In genomic region chr4:186902361-186902760, GRCh38 we compare ENCODE assay signal across 26 cellular contexts.
DNase-seq lines count a peak whose midpoint lies in the region; ATAC-seq, FAIRE-seq and TF ChIP-seq lines count a peak whose summit lies in the region.
"Had no signal": no experiment of that assay in that cellular context is flagged by ENCODE, and none has a peak within 500 bp of the region (broad histone marks: within the 10 kb centered on the region; RNA-seq: fewer than 3 reads in every experiment).

No MANE protein-coding gene starts in this region.

- H3K4me3 ChIP-seq in astrocyte (ENCODE audit: insufficient read depth, low read depth, low read length) (no peak overlapping the region), mucosa of descending colon (no peak overlapping the region), transverse colon (no peak overlapping the region), upper lobe of left lung (no peak overlapping the region)
- H3K4me3 ChIP-seq: coronary artery, HAP-1, skin epidermis had no signal

- H3K27me3 ChIP-seq in astrocyte (ENCODE audit: insufficient read depth, low read length) (no peaks in the 10 kb centered on the region), transverse colon (no peaks in the 10 kb centered on the region), upper lobe of left lung (no peaks in the 10 kb centered on the region)
- H3K27me3 ChIP-seq: brain microvascular endothelial cell had no signal

- no peaks in the 10 kb centered on the region for H3K79me2 ChIP-seq in astrocyte (ENCODE audit: insufficient read depth, low read length)

- in situ Hi-C loops in transverse colon (cut with MboI; ENCODE audit: low pct_ligation_motif_present in 1 of 4, low pct_unique_long_range_greater_than_20kb in 1 of 4, low sequenced_read_pairs in 3 of 4) = no loop called here

- no peak overlapping the region for H3K4me2 ChIP-seq in astrocyte (ENCODE audit: low read length)

- peak; percentile 89 for ATAC-seq in mucosa of descending colon
- ATAC-seq in GM21360 (IDR thresholded peaks at IDR 0.05; ENCODE audit: unreplicated experiment) = no peak
- no peak for ATAC-seq in upper lobe of left lung (ENCODE audit: low FRiP score in 2 of 2)
- ATAC-seq: naive thymus-derived CD8-positive, alpha-beta T cell; stimulated activated naive CD8-positive, alpha-beta T cell treated with anti-CD3 and anti-CD28 coated beads, Interleukin-15, amount 100 ng/mL, for 72 hours; T-cell had no signal

- no peak for TF ChIP-seq EP300 in transverse colon (IDR thresholded peaks at IDR 0.05; ENCODE audit: low read depth)
- no peak for TF ChIP-seq EP300 in upper lobe of left lung (IDR thresholded peaks at IDR 0.05)

- DNase-seq in DMS 273 (lab: John Stamatoyannopoulos, UW; ENCODE audit: unreplicated experiment) = peak; percentile 9
- DNase-seq in DMS 273 treated with DMSO at 0.1 percent for 48 hours (lab: John Stamatoyannopoulos, UW) = no peak
- DNase-seq in astrocyte (ENCODE audit: low read depth) = no peak
- peak in 1 of 3 donors; percentile 45 for DNase-seq in mucosa of descending colon
- DNase-seq in transverse colon = peak; percentile 26
- no peak for DNase-seq in glutamatergic neuron
- DNase-seq in upper lobe of left lung = no peak
- DNase-seq: activated CD8-positive, alpha-beta memory T cell treated with anti-CD3 and anti-CD28 coated beads, Interleukin-2, amount 50 U/mL, for 48 hours; brain microvascular endothelial cell; COR-L47; EL; endodermal cell; naive thymus-derived CD8-positive, alpha-beta T cell; NCI-H1436; NCI-H2171; NCI-H748 treated with DMSO at 0.1 percent for 48 hours; OCI-M1; stimulated activated CD4-positive, alpha-beta T cell treated with anti-CD3 and anti-CD28 coated beads, Interleukin-4, amount 100 ng/mL, for 1 hour; stimulated activated naive CD8-positive, alpha-beta T cell treated with anti-CD3 and anti-CD28 coated beads, Interleukin-15, amount 100 ng/mL, for 72 hours; T-cell; trophoblast cell had no signal

- intact Hi-C loops in mucosa of descending colon (cut with DNase I, micrococcal nuclease) (no loop called here), transverse colon (cut with DNase I; ENCODE audit: low total_unique reads) (no loop called here)

- FAIRE-seq in astrocyte (lab: Jason Lieb, UNC) = no peak

- no peak overlapping the region for H3K4me3 Mint-ChIP-seq in astrocyte (ENCODE audit: unreplicated experiment)
- no peak overlapping the region for H3K4me3 Mint-ChIP-seq in glutamatergic neuron (ENCODE audit: unreplicated experiment)
- H3K4me3 Mint-ChIP-seq: endodermal cell; naive thymus-derived CD8-positive, alpha-beta T cell; stimulated activated naive CD8-positive, alpha-beta T cell treated with anti-CD3 and anti-CD28 coated beads, Interleukin-15, amount 100 ng/mL, for 72 hours; T-cell had no signal

- no peaks in the 10 kb centered on the region for H4K20me1 ChIP-seq in astrocyte (ENCODE audit: insufficient read depth, low read length)

- H3K4me1 ChIP-seq in astrocyte (ENCODE audit: insufficient read depth, low read length) = peaks cover 37% of the 10 kb centered on the region
- H3K4me1 ChIP-seq in mucosa of descending colon (ENCODE audit: low read depth) = peaks cover 16% of the 10 kb centered on the region
- H3K4me1 ChIP-seq in transverse colon = peaks cover 4 to 42% (median 19%) of the 10 kb centered on the region in 4 donors
- H3K4me1 ChIP-seq in upper lobe of left lung = peaks cover 0 to 13% (median 9%) of the 10 kb centered on the region in 4 donors
- H3K4me1 ChIP-seq: HAP-1 had no signal

- WGBS in transverse colon (ENCODE audit: low coverage in 1 of 2), 2 donors = 10 to 11% methylated on average over 3 to 4 of the region's 4 CpGs
- 22 to 29% methylated on average over 4 of the region's 4 CpGs for WGBS in upper lobe of left lung, 2 donors

- no peak overlapping the region for H2AFZ ChIP-seq in astrocyte (ENCODE audit: low read depth, low read length)

- H3K36me3 ChIP-seq in astrocyte (ENCODE audit: insufficient read depth, low read length) = no peaks in the 10 kb centered on the region
- no peaks in the 10 kb centered on the region for H3K36me3 ChIP-seq in mucosa of descending colon (ENCODE audit: low read depth)
- no peaks in the 10 kb centered on the region for H3K36me3 ChIP-seq in transverse colon
- H3K36me3 ChIP-seq in upper lobe of left lung = no peaks in the 10 kb centered on the region
- H3K36me3 ChIP-seq: brain microvascular endothelial cell, HAP-1 had no signal

- H3K4me1 Mint-ChIP-seq in astrocyte (ENCODE audit: low read depth, unreplicated experiment) (peaks cover 30% of the 10 kb centered on the region), glutamatergic neuron (ENCODE audit: low read depth, unreplicated experiment) (no peaks in the 10 kb centered on the region)
- H3K4me1 Mint-ChIP-seq: endodermal cell; naive thymus-derived CD8-positive, alpha-beta T cell; stimulated activated naive CD8-positive, alpha-beta T cell treated with anti-CD3 and anti-CD28 coated beads, Interleukin-15, amount 100 ng/mL, for 72 hours; T-cell had no signal

- H3K27ac ChIP-seq in astrocyte (ENCODE audit: low read depth, low read length) (no peak overlapping the region), transverse colon (peak overlapping the region; percentile 43 to 78 (median 54)), upper lobe of left lung (no peak overlapping the region)
- H3K27ac ChIP-seq: 22Rv1, coronary artery had no signal

- TF ChIP-seq POLR2A in transverse colon (IDR thresholded peaks at IDR 0.05) (no peak), upper lobe of left lung (IDR thresholded peaks at IDR 0.05) (no peak)

- no peaks in the 10 kb centered on the region for H3K9me3 ChIP-seq in astrocyte (ENCODE audit: insufficient read depth, low read depth, low read length)
- no peaks in the 10 kb centered on the region for H3K9me3 ChIP-seq in mucosa of descending colon
- H3K9me3 ChIP-seq in transverse colon = no peaks in the 10 kb centered on the region
- no peaks in the 10 kb centered on the region for H3K9me3 ChIP-seq in upper lobe of left lung
- H3K9me3 ChIP-seq: HAP-1 had no signal

- no peaks in the 10 kb centered on the region for H3K36me3 Mint-ChIP-seq in astrocyte (ENCODE audit: low read depth, unreplicated experiment)
- no peaks in the 10 kb centered on the region for H3K36me3 Mint-ChIP-seq in glutamatergic neuron (ENCODE audit: unreplicated experiment)
- H3K36me3 Mint-ChIP-seq: T-cell had no signal

- H3K27me3 Mint-ChIP-seq in astrocyte (ENCODE audit: low read depth, unreplicated experiment) (no peaks in the 10 kb centered on the region), glutamatergic neuron (ENCODE audit: unreplicated experiment) (peaks cover 2% of the 10 kb centered on the region)
- H3K27me3 Mint-ChIP-seq: stimulated activated naive CD8-positive, alpha-beta T cell treated with anti-CD3 and anti-CD28 coated beads, Interleukin-15, amount 100 ng/mL, for 72 hours; T-cell had no signal

- H3K9me3 Mint-ChIP-seq in astrocyte (ENCODE audit: unreplicated experiment) (peaks cover 4% of the 10 kb centered on the region), glutamatergic neuron (ENCODE audit: unreplicated experiment) (no peaks in the 10 kb centered on the region)
- H3K9me3 Mint-ChIP-seq: endodermal cell had no signal

- TF ChIP-seq CTCF in astrocyte (IDR thresholded peaks at IDR 0.05; ENCODE audit: insufficient read depth, low read depth, low read length) (no peak), mucosa of descending colon (IDR thresholded peaks at IDR 0.05) (no peak), transverse colon (IDR thresholded peaks at IDR 0.05) (no peak), glutamatergic neuron (IDR thresholded peaks at IDR 0.05; ENCODE audit: partially characterized antibody, unreplicated experiment) (no peak), upper lobe of left lung (IDR thresholded peaks at IDR 0.05) (no peak)

- H3K27ac Mint-ChIP-seq in astrocyte (ENCODE audit: unreplicated experiment) (peak overlapping the region; percentile 10), glutamatergic neuron (ENCODE audit: unreplicated experiment) (no peak overlapping the region)
- H3K27ac Mint-ChIP-seq: endodermal cell; naive thymus-derived CD8-positive, alpha-beta T cell; stimulated activated naive CD8-positive, alpha-beta T cell treated with anti-CD3 and anti-CD28 coated beads, Interleukin-15, amount 100 ng/mL, for 72 hours; T-cell had no signal

- H3K9ac ChIP-seq in astrocyte (ENCODE audit: low read length) = no peak overlapping the region

Comparison
In these comparisons a context has a peak if more than half of its experiments do, and no peak if none do; other contexts are left out.
1. DNase-seq: peak in DMS 273 (single experiment) and transverse colon (single experiment); none in DMS 273 treated with DMSO at 0.1 percent for 48 hours (single experiment), astrocyte (single experiment), glutamatergic neuron (single experiment) and upper lobe of left lung (0 of 2).
2. H3K27ac ChIP-seq: peak in transverse colon (4 of 4); none in astrocyte (single experiment) and upper lobe of left lung (0 of 4).